In the genomic region with DNA sequence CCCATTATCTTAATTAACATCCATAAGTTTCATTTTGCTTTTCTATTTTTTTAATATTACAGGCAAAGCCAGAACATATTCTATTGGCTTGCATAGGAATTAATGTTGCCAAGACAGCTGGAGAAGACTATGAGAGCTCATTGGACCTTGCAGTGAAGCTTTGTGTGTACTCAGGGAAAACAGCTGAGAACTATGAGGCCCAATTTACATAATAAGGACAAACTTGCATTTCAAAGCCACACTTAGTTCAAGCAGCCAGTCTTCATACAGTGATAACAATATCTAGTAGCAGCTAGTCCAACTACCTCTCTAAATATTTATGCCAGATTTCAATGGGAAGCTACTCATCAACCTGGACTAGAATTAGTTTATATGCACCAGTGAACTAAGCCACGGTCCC, we compare ENCODE assay signal across 37 cellular contexts.
"Had no signal": no experiment of that assay in that cellular context is flagged by ENCODE, and none has a peak within 500 bp of the region (broad histone marks: within the 10 kb centered on the region; RNA-seq: fewer than 3 reads in every experiment).

No MANE protein-coding gene starts in this region.

- H3K36me3 ChIP-seq: adrenal gland, breast epithelium, cardiac muscle cell, colonic mucosa, esophagus squamous epithelium, gastroesophageal sphincter, WERI-Rb-1 had no signal

- H3K9me3 Mint-ChIP-seq: activated B cell treated with CpG ODN at 0.5 μM for 24 hours; activated CD4-positive, alpha-beta memory T cell treated with anti-CD3 and anti-CD28 coated beads for 36 hours; activated naive CD4-positive, alpha-beta T cell treated with anti-CD3 and anti-CD28 coated beads for 36 hours; activated naive CD4-positive, alpha-beta T cell treated with anti-CD3 and anti-CD28 coated beads, Interleukin-2, amount 50 U/mL, for 24 hours; activated naive CD8-positive, alpha-beta T cell treated with anti-CD3 and anti-CD28 coated beads for 36 hours; activated naive CD8-positive, alpha-beta T cell treated with anti-CD3 and anti-CD28 coated beads, Interleukin-2, amount 50 U/mL, for 24 hours; activated T-helper 17 cell treated with anti-CD3 and anti-CD28 coated beads, Interleukin-2, amount 50 U/mL, for 72 hours; T-helper 2 cell treated with Interferon-gamma antibody and Interleukin-4, amounts not matched to agents 5 μg/mL and 100 μg/mL, for 36 hours had no signal

- H3K4me1 Mint-ChIP-seq: activated B cell treated with CpG ODN at 0.5 μM for 24 hours; activated CD8-positive, alpha-beta memory T cell treated with anti-CD3 and anti-CD28 coated beads, Interleukin-2, amount 10 ng/mL, durations not matched to agents 7 days and 5 days; activated naive CD4-positive, alpha-beta T cell treated with anti-CD3 and anti-CD28 coated beads, Interleukin-2, amount 50 U/mL, for 24 hours; activated naive CD8-positive, alpha-beta T cell treated with anti-CD3 and anti-CD28 coated beads for 36 hours; activated naive CD8-positive, alpha-beta T cell treated with anti-CD3 and anti-CD28 coated beads, Interleukin-2, amount 50 U/mL, for 24 hours; activated T-helper 17 cell treated with anti-CD3 and anti-CD28 coated beads, Interleukin-2, amount 50 U/mL, for 72 hours; T-helper 17 cell had no signal

- FAIRE-seq: endometrium, endothelial cell of umbilical vein had no signal

- H3K27ac ChIP-seq: adrenal gland, breast epithelium, cardiac muscle cell, colonic mucosa, epithelial cell of prostate, esophagus squamous epithelium, gastroesophageal sphincter, WERI-Rb-1 had no signal

- H3K4me3 Mint-ChIP-seq: activated B cell treated with CpG ODN at 0.5 μM for 24 hours; activated CD4-positive, alpha-beta memory T cell treated with anti-CD3 and anti-CD28 coated beads for 36 hours; activated CD8-positive, alpha-beta memory T cell treated with anti-CD3 and anti-CD28 coated beads, Interleukin-2, amount 10 ng/mL, durations not matched to agents 7 days and 5 days; activated CD8-positive, alpha-beta T cell treated with anti-CD3 and anti-CD28 coated beads, Interleukin-2, amount 10 ng/mL, durations not matched to agents 7 days and 5 days; activated naive CD4-positive, alpha-beta T cell treated with anti-CD3 and anti-CD28 coated beads for 36 hours; activated naive CD4-positive, alpha-beta T cell treated with anti-CD3 and anti-CD28 coated beads, Interleukin-2, amount 50 U/mL, for 24 hours; activated naive CD8-positive, alpha-beta T cell treated with anti-CD3 and anti-CD28 coated beads for 36 hours; activated naive CD8-positive, alpha-beta T cell treated with anti-CD3 and anti-CD28 coated beads, Interleukin-2, amount 50 U/mL, for 24 hours; activated T-helper 17 cell treated with anti-CD3 and anti-CD28 coated beads, Interleukin-2, amount 50 U/mL, for 72 hours; brain; T-helper 17 cell; T-helper 2 cell treated with Interferon-gamma antibody and Interleukin-4, amounts not matched to agents 5 μg/mL and 100 μg/mL, for 36 hours had no signal

- H3K36me3 Mint-ChIP-seq: activated CD4-positive, alpha-beta memory T cell treated with anti-CD3 and anti-CD28 coated beads for 36 hours; activated CD8-positive, alpha-beta memory T cell treated with anti-CD3 and anti-CD28 coated beads, Interleukin-2, amount 10 ng/mL, durations not matched to agents 7 days and 5 days; activated naive CD4-positive, alpha-beta T cell treated with anti-CD3 and anti-CD28 coated beads, Interleukin-2, amount 50 U/mL, for 24 hours; activated naive CD8-positive, alpha-beta T cell treated with anti-CD3 and anti-CD28 coated beads for 36 hours; brain had no signal

- H3K9me3 ChIP-seq: adrenal gland, breast epithelium, colonic mucosa, esophagus squamous epithelium, gastroesophageal sphincter had no signal

- H3K4me1 ChIP-seq: adrenal gland, breast epithelium, colonic mucosa, esophagus squamous epithelium, gastroesophageal sphincter had no signal

- ATAC-seq: activated CD4-positive, CD25-positive, alpha-beta regulatory T cell treated with anti-CD3 and anti-CD28 coated beads, Interleukin-2, amount 50 U/mL, for 24 hours; activated CD8-positive, alpha-beta memory T cell treated with anti-CD3 and anti-CD28 coated beads, Interleukin-2, amount 10 ng/mL, durations not matched to agents 7 days and 5 days; activated CD8-positive, alpha-beta T cell treated with anti-CD3 and anti-CD28 coated beads, Interleukin-2, amount 10 ng/mL, durations not matched to agents 7 days and 5 days; activated naive CD8-positive, alpha-beta T cell treated with anti-CD3 and anti-CD28 coated beads, Interleukin-2, amount 50 U/mL, for 24 hours; activated T-helper 17 cell treated with anti-CD3 and anti-CD28 coated beads, Interleukin-2, amount 50 U/mL, for 72 hours; gastroesophageal sphincter; T-helper 17 cell had no signal

- DNase-seq: activated B cell treated with CpG ODN at 0.5 μM for 24 hours; activated CD4-positive, alpha-beta memory T cell treated with anti-CD3 and anti-CD28 coated beads for 36 hours; activated CD4-positive, alpha-beta T cell treated with anti-CD3 and anti-CD28 coated beads for 48 hours; activated CD4-positive, alpha-beta T cell treated with anti-CD3 and anti-CD28 coated beads, Interleukin-2, amount 50 U/mL, for 1 hour; activated CD8-positive, alpha-beta memory T cell treated with anti-CD3 and anti-CD28 coated beads, Interleukin-2, amount 10 ng/mL, durations not matched to agents 7 days and 5 days; activated CD8-positive, alpha-beta memory T cell treated with anti-CD3 and anti-CD28 coated beads, Interleukin-2, amount 50 U/mL, for 4 hours; activated CD8-positive, alpha-beta T cell treated with anti-CD3 and anti-CD28 coated beads, Interleukin-2, amount 10 ng/mL, durations not matched to agents 7 days and 5 days; activated effector memory CD4-positive, alpha-beta T cell treated with anti-CD3 and anti-CD28 coated beads, Interleukin-2, amount 50 U/mL, for 16 hours; activated naive CD4-positive, alpha-beta T cell treated with anti-CD3 and anti-CD28 coated beads for 36 hours; activated naive CD8-positive, alpha-beta T cell treated with anti-CD3 and anti-CD28 coated beads for 36 hours; activated naive CD8-positive, alpha-beta T cell treated with anti-CD3 and anti-CD28 coated beads, Interleukin-2, amount 50 U/mL, for 24 hours; activated T-cell treated with anti-CD3 and anti-CD28 coated beads, Interleukin-2, amount 50 U/mL, for 1 hour; adrenal gland; amygdala; aorta; central memory CD4-positive, alpha-beta T cell; cerebellar nuclear complex; colonic mucosa; effector CD8-positive, alpha-beta T cell; esophagus squamous epithelium; foreskin melanocyte; head of caudate nucleus; T-helper 1 cell; T-helper 17 cell; T1000; WERI-Rb-1 had no signal

- H3K27ac Mint-ChIP-seq: activated B cell treated with CpG ODN at 0.5 μM for 24 hours; activated CD4-positive, alpha-beta memory T cell treated with anti-CD3 and anti-CD28 coated beads for 36 hours; activated CD8-positive, alpha-beta memory T cell treated with anti-CD3 and anti-CD28 coated beads, Interleukin-2, amount 10 ng/mL, durations not matched to agents 7 days and 5 days; activated CD8-positive, alpha-beta T cell treated with anti-CD3 and anti-CD28 coated beads, Interleukin-2, amount 10 ng/mL, durations not matched to agents 7 days and 5 days; activated naive CD4-positive, alpha-beta T cell treated with anti-CD3 and anti-CD28 coated beads for 36 hours; activated naive CD4-positive, alpha-beta T cell treated with anti-CD3 and anti-CD28 coated beads, Interleukin-2, amount 50 U/mL, for 24 hours; activated naive CD8-positive, alpha-beta T cell treated with anti-CD3 and anti-CD28 coated beads for 36 hours; activated naive CD8-positive, alpha-beta T cell treated with anti-CD3 and anti-CD28 coated beads, Interleukin-2, amount 50 U/mL, for 24 hours; activated T-helper 17 cell treated with anti-CD3 and anti-CD28 coated beads, Interleukin-2, amount 50 U/mL, for 72 hours; brain; T-helper 17 cell; T-helper 2 cell treated with Interferon-gamma antibody and Interleukin-4, amounts not matched to agents 5 μg/mL and 100 μg/mL, for 36 hours had no signal

- H3K27me3 ChIP-seq: adrenal gland, cardiac muscle cell, colonic mucosa, esophagus squamous epithelium, gastroesophageal sphincter had no signal

- H3K4me3 ChIP-seq: adrenal gland, breast epithelium, cardiac muscle cell, colonic mucosa, esophagus squamous epithelium, gastroesophageal sphincter had no signal

- H3K27me3 Mint-ChIP-seq: activated B cell treated with CpG ODN at 0.5 μM for 24 hours; activated CD4-positive, alpha-beta memory T cell treated with anti-CD3 and anti-CD28 coated beads for 36 hours; activated CD8-positive, alpha-beta memory T cell treated with anti-CD3 and anti-CD28 coated beads, Interleukin-2, amount 10 ng/mL, durations not matched to agents 7 days and 5 days; activated naive CD4-positive, alpha-beta T cell treated with anti-CD3 and anti-CD28 coated beads, Interleukin-2, amount 50 U/mL, for 24 hours; activated naive CD8-positive, alpha-beta T cell treated with anti-CD3 and anti-CD28 coated beads for 36 hours; activated naive CD8-positive, alpha-beta T cell treated with anti-CD3 and anti-CD28 coated beads, Interleukin-2, amount 50 U/mL, for 24 hours; activated T-helper 17 cell treated with anti-CD3 and anti-CD28 coated beads, Interleukin-2, amount 50 U/mL, for 72 hours; brain; T-helper 17 cell had no signal
